ENCODE assay signal across 15 cellular contexts in genomic region chr6:128870751-128871150, GRCh38. TPM values are rescaled to one million over a fixed set of nuclear protein-coding genes. Genes with fewer than 3 reads are reported as not detected.
DNase-seq lines count a peak whose midpoint lies in the region; ATAC-seq and TF ChIP-seq lines count a peak whose summit lies in the region.
"Had no signal": no experiment of that assay in that cellular context is flagged by ENCODE, and none has a peak within 500 bp of the region (broad histone marks: within the 10 kb centered on the region; RNA-seq: fewer than 3 reads in every experiment).

No MANE protein-coding gene starts in this region.

- no peak for TF ChIP-seq POLR2A in upper lobe of left lung (IDR thresholded peaks at IDR 0.05)

- no peak for TF ChIP-seq EP300 in upper lobe of left lung (IDR thresholded peaks at IDR 0.05)

- 72 to 82% methylated on average over 3 of the region's 3 CpGs for WGBS in upper lobe of left lung, 2 donors

- no peak for ATAC-seq in upper lobe of left lung (ENCODE audit: low FRiP score in 2 of 2)
- ATAC-seq in GM18870 (IDR thresholded peaks at IDR 0.05; ENCODE audit: unreplicated experiment), result no peak
- ATAC-seq: A549 had no signal

- TF ChIP-seq CTCF in upper lobe of left lung (IDR thresholded peaks at IDR 0.05), result no peak

- H3K27ac ChIP-seq in upper lobe of left lung, result no peak overlapping the region
- H3K27ac ChIP-seq: A549, C4-2B, HL-60 had no signal

- no peaks in the 10 kb centered on the region for H3K9me3 ChIP-seq in upper lobe of left lung
- H3K9me3 ChIP-seq: A549, BE2C had no signal

- DNase-seq in LHCN-M2 (ENCODE audit: low read depth) (peak; percentile 19), NCI-H82 treated with DMSO at 0.1 percent for 48 hours (lab: John Stamatoyannopoulos, UW; ENCODE audit: unreplicated experiment) (peak; percentile 39), myocyte (ENCODE audit: low read depth) (peak; percentile 10), upper lobe of left lung (no peak)
- DNase-seq in stimulated activated CD4-positive, alpha-beta T cell treated with anti-CD3 and anti-CD28 coated beads, Interleukin-2, amount 100 ng/mL, for 24 hours, result no peak
- DNase-seq: BE2C; CD4-positive, alpha-beta memory T cell; DMS153; DMS79 treated with DMSO at 0.1 percent for 48 hours; GF-D8; HCEC 1CT had no signal

- no peaks in the 10 kb centered on the region for H3K27me3 ChIP-seq in upper lobe of left lung
- H3K27me3 ChIP-seq: BE2C had no signal

- no peaks in the 10 kb centered on the region for H3K36me3 ChIP-seq in upper lobe of left lung
- H3K36me3 ChIP-seq: BE2C had no signal

- H3K4me1 ChIP-seq in upper lobe of left lung, result no peaks in the 10 kb centered on the region
- H3K4me1 ChIP-seq: A549, BE2C had no signal

- H3K4me3 ChIP-seq in upper lobe of left lung, result no peak overlapping the region
- H3K4me3 ChIP-seq: A549 had no signal

RNA-seq across cellular contexts. Expression of gene LAMA2, which starts 12.2 kb away (rescaled TPM):
- total RNA-seq in LHCN-M2 (2014; rRNA removed) (92.0 and 112 TPM in 2 replicates), myocyte (121 and 137 TPM in 2 replicates), upper lobe of left lung (10 to 100 TPM; 41.9 to 82.8 (median 62.4) TPM)
- 17.5 TPM for polyA plus RNA-seq in LHCN-M2 (2012)
- polyA plus RNA-seq in myocyte (2012), result 77.8 TPM

Comparison
In these comparisons a context has a peak if more than half of its experiments do, and no peak if none do; other contexts are left out.
1. DNase-seq: peak in LHCN-M2 (single experiment), NCI-H82 treated with DMSO at 0.1 percent for 48 hours (single experiment) and myocyte (single experiment); none in stimulated activated CD4-positive, alpha-beta T cell treated with anti-CD3 and anti-CD28 coated beads, Interleukin-2, amount 100 ng/mL, for 24 hours (0 of 2) and upper lobe of left lung (0 of 2).